10 cellular contexts compared by ENCODE assay signal in the genomic region with DNA sequence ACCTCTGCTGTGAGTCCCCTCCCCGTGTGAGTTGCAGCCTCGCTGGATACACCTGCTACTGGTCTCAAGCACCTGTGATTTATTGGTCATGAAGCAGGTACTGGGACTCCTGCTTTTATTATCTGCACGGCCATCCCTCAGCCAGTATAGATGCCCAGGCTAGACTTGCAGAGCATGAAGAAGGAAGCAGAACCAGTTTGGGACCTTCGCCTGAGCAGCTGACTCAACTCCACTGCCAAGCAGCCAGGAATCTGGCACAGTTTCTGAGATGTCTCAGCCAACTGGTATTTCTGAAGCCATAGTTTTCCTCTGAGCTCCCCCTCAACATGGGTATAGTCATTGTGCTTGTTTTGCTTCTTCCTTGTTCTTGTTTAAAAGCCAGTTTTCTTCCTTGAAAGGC. TPM values are rescaled to one million over a fixed set of nuclear protein-coding genes. Genes with fewer than 3 reads are reported as not detected.
DNase-seq lines count a peak whose midpoint lies in the region; ATAC-seq and TF ChIP-seq lines count a peak whose summit lies in the region.
"Had no signal": no experiment of that assay in that cellular context is flagged by ENCODE, and none has a peak within 500 bp of the region (broad histone marks: within the 10 kb centered on the region; RNA-seq: fewer than 3 reads in every experiment).

No MANE protein-coding gene starts in this region.

- H2AFZ ChIP-seq in mesenchymal stem cell (ENCODE audit: low read depth, low read length), result no peak overlapping the region

- H2AK5ac ChIP-seq in mesenchymal stem cell (ENCODE audit: low read length, severe bottlenecking), result no peak overlapping the region

- no peak overlapping the region for H4K8ac ChIP-seq in mesenchymal stem cell (ENCODE audit: low read length)

- no peaks in the 10 kb centered on the region for H3K36me3 ChIP-seq in mesenchymal stem cell (ENCODE audit: control insufficient read depth in 1 of 2, insufficient read depth in 2 of 2, low read depth in 1 of 2, low read length in 2 of 2)

- no peak overlapping the region for H3K18ac ChIP-seq in mesenchymal stem cell (ENCODE audit: low read depth in 1 of 2, low read length in 2 of 2)

- no peaks in the 10 kb centered on the region for H3K27me3 ChIP-seq in mesenchymal stem cell (ENCODE audit: control insufficient read depth in 1 of 2, insufficient read depth in 1 of 2, low read length in 2 of 2)

- H2BK5ac ChIP-seq in mesenchymal stem cell (ENCODE audit: low read depth, low read length, poor library complexity, severe bottlenecking), result no peak overlapping the region

- H3K4ac ChIP-seq in mesenchymal stem cell (ENCODE audit: low read depth in 1 of 2, low read length in 2 of 2), result no peak overlapping the region

- H4K91ac ChIP-seq in mesenchymal stem cell (ENCODE audit: low read length), result no peak overlapping the region

- H2BK15ac ChIP-seq in mesenchymal stem cell (ENCODE audit: low read depth, poor library complexity, severe bottlenecking), result no peak overlapping the region

- H3K9ac ChIP-seq in mesenchymal stem cell (ENCODE audit: low read length), result peak overlapping the region; percentile 66

- ATAC-seq in GM21526 (IDR thresholded peaks at IDR 0.05; ENCODE audit: low FRiP score, unreplicated experiment) (no peak), GM19452 (IDR thresholded peaks at IDR 0.05; ENCODE audit: unreplicated experiment) (no peak)

- H2BK120ac ChIP-seq in mesenchymal stem cell (ENCODE audit: low read depth, low read length), result no peak overlapping the region

- H3K23ac ChIP-seq in mesenchymal stem cell (ENCODE audit: low read length in 2 of 2), result no peak overlapping the region

- no peak overlapping the region for H3K14ac ChIP-seq in mesenchymal stem cell (ENCODE audit: low read length in 2 of 2)

- H3K4me3 ChIP-seq in mesenchymal stem cell (ENCODE audit: insufficient read depth in 1 of 2, low read depth in 1 of 2, low read length in 2 of 2), result peak overlapping the region in 1 of 2 experiments; percentile 40

- no peaks in the 10 kb centered on the region for H3K9me3 ChIP-seq in mesenchymal stem cell (ENCODE audit: control insufficient read depth, low read length)

- peak; percentile 93 for DNase-seq in AG08395 (ENCODE audit: low spot score)
- peak; percentile 60 for DNase-seq in LoVo (ENCODE audit: low spot score)
- peak; percentile 35 for DNase-seq in mesenchymal stem cell
- no peak for DNase-seq in GM20000 (ENCODE audit: low spot score)
- DNase-seq in activated CD4-positive, alpha-beta T cell treated with anti-CD3 and anti-CD28 coated beads, Interleukin-2, amount 50 U/mL, for 1 hour, result no peak
- DNase-seq: erythroblast, NCI-H1417 had no signal

- H3K4me1 ChIP-seq in mesenchymal stem cell (ENCODE audit: control insufficient read depth, insufficient read depth, low read depth, low read length), result no peaks in the 10 kb centered on the region

- no peak overlapping the region for H3K4me2 ChIP-seq in mesenchymal stem cell (ENCODE audit: low read length, poor library complexity, severe bottlenecking)

- H3K27ac ChIP-seq in cingulate gyrus (ENCODE audit: low read depth, low read length) (peak overlapping the region; percentile 19), mesenchymal stem cell (ENCODE audit: low read length, poor library complexity, severe bottlenecking) (no peak overlapping the region)

- 49% methylated on average over 4 of the region's 4 CpGs for WGBS in mesenchymal stem cell

- no peak overlapping the region for H2BK12ac ChIP-seq in mesenchymal stem cell (ENCODE audit: low read length in 2 of 2)

- TF ChIP-seq CTCF in GM20000 (IDR thresholded peaks at IDR 0.05; ENCODE audit: extremely low read depth, missing control alignments), result no peak

- H3K79me1 ChIP-seq in mesenchymal stem cell (replicated peaks; ENCODE audit: low read length, poor library complexity, severe bottlenecking), result no peaks in the 10 kb centered on the region

RNA-seq across cellular contexts. Expression of a gene that starts 28.0 kb away (rescaled TPM):
- polyA plus RNA-seq in mesenchymal stem cell (2013, experiment 1 of 2), result not detected
- not detected for polyA plus RNA-seq in mesenchymal stem cell (2013, experiment 2 of 2)

Comparison
In these comparisons a context has a peak if more than half of its experiments do, and no peak if none do; other contexts are left out.
1. DNase-seq: peak in AG08395 (single experiment), LoVo (single experiment) and mesenchymal stem cell (single experiment); none in GM20000 (single experiment) and activated CD4-positive, alpha-beta T cell treated with anti-CD3 and anti-CD28 coated beads, Interleukin-2, amount 50 U/mL, for 1 hour (single experiment).